Comparison of ENCODE assay signal across 9 cellular contexts in genomic region chr16:67874147-67874771, GRCh38. TPM values are rescaled to one million over a fixed set of nuclear protein-coding genes. Genes with fewer than 3 reads are reported as not detected.
A peak's percentile ranks its signal among the peaks of the same experiment; 100 is the strongest.
DNase-seq lines count a peak whose midpoint lies in the region; ATAC-seq and TF ChIP-seq lines count a peak whose summit lies in the region.
"Had no signal": no experiment of that assay in that cellular context is flagged by ENCODE, and none has a peak within 500 bp of the region (broad histone marks: within the 10 kb centered on the region; RNA-seq: fewer than 3 reads in every experiment).

No MANE protein-coding gene starts in this region.

- TF ChIP-seq CTCF in CD4-positive, alpha-beta T cell (IDR thresholded peaks at IDR 0.05): no peak

- H2BK5ac ChIP-seq in neuronal stem cell (ENCODE audit: low read length): no peak overlapping the region

- H2AK5ac ChIP-seq in neuronal stem cell (ENCODE audit: low read depth, low read length): no peak overlapping the region

- H3K36me3 ChIP-seq in NT2/D1 (ENCODE audit: insufficient read depth, insufficient read length, low read length) (peaks cover 74% of the 10 kb centered on the region), endocrine pancreas (ENCODE audit: control insufficient read depth, insufficient read depth, low read length) (peaks cover 18% of the 10 kb centered on the region), neuronal stem cell (replicated peaks in 1 of 2; ENCODE audit: control insufficient read depth in 2 of 2, insufficient read depth in 2 of 2, low read length in 2 of 2) (peaks cover 44 to 77% of the 10 kb centered on the region in 2 donors)

- H3K9ac ChIP-seq in NT2/D1 (ENCODE audit: insufficient read length, low read depth) (peak overlapping the region; percentile 97), endocrine pancreas (ENCODE audit: control insufficient read depth, insufficient read depth, low read length) (peak overlapping the region; percentile 90), neuronal stem cell (ENCODE audit: low read depth, low read length, poor library complexity) (no peak overlapping the region)

- H3K4me1 ChIP-seq in NT2/D1 (ENCODE audit: insufficient read depth, insufficient read length) (peaks cover 3% of the 10 kb centered on the region), endocrine pancreas (ENCODE audit: control insufficient read depth, insufficient read depth, low read length) (no peaks in the 10 kb centered on the region), neuronal stem cell (ENCODE audit: control insufficient read depth in 2 of 2, insufficient read depth in 1 of 2, low read depth in 1 of 2, low read length in 2 of 2) (peaks cover 8 to 10% of the 10 kb centered on the region in 2 donors)

- H3K23ac ChIP-seq in neuronal stem cell (ENCODE audit: low read depth, low read length, poor library complexity): no peak overlapping the region

- no peaks in the 10 kb centered on the region for H3K27me3 ChIP-seq in CD4-positive, alpha-beta T cell (ENCODE audit: control insufficient read depth, insufficient read depth, low read length)
- H3K27me3 ChIP-seq in NT2/D1 (ENCODE audit: insufficient read depth, insufficient read length): no peaks in the 10 kb centered on the region
- H3K27me3 ChIP-seq in endocrine pancreas (ENCODE audit: control insufficient read depth, insufficient read depth, low read length): no peaks in the 10 kb centered on the region
- no peaks in the 10 kb centered on the region for H3K27me3 ChIP-seq in neuronal stem cell (ENCODE audit: control insufficient read depth in 3 of 3, insufficient read depth in 3 of 3, low read depth in 1 of 3, low read length in 3 of 3)

- no peak overlapping the region for H4K91ac ChIP-seq in neuronal stem cell (ENCODE audit: low read depth, low read length, poor library complexity)

- no peak overlapping the region for H2AFZ ChIP-seq in neuronal stem cell (ENCODE audit: low read length)

- H3K4me3 Mint-ChIP-seq in CD4-positive, alpha-beta T cell: peak overlapping the region; percentile 96

- no peak overlapping the region for H3K14ac ChIP-seq in neuronal stem cell (ENCODE audit: low read length)

- no peak overlapping the region for H4K8ac ChIP-seq in neuronal stem cell (ENCODE audit: low read depth, low read length)

- H3K79me1 ChIP-seq in neuronal stem cell (ENCODE audit: low read depth, low read length): peaks cover 8% of the 10 kb centered on the region

- CTCF ChIA-PET in CD4-positive, alpha-beta T cell (lab: Charles Lee): interaction anchor here (1.2 to 2.5 kb wide), 4 partner anchors 10 to 206 kb away, joined by 3 to 13 read pairs (median 7); no protein-coding TSS in a partner anchor

- peak overlapping the region; percentile 96 for H3K4me3 ChIP-seq in NT2/D1 (ENCODE audit: insufficient read length, low read depth)
- H3K4me3 ChIP-seq in endocrine pancreas (ENCODE audit: control insufficient read depth, insufficient read depth, low read length): peak overlapping the region; percentile 77
- peak overlapping the region; percentile 77 to 91 for H3K4me3 ChIP-seq in neuronal stem cell (ENCODE audit: low read length in 2 of 2)

- H3K27ac ChIP-seq in CD4-positive, alpha-beta T cell (ENCODE audit: low read depth, low read length): no peak overlapping the region
- H3K27ac ChIP-seq in neuronal stem cell (replicated peaks; ENCODE audit: low read length): no peak overlapping the region

- H3K9me3 ChIP-seq in CD4-positive, alpha-beta T cell (ENCODE audit: control insufficient read depth, low read length): no peaks in the 10 kb centered on the region
- H3K9me3 ChIP-seq in NT2/D1 (ENCODE audit: insufficient read depth, low read length) (no peaks in the 10 kb centered on the region), endocrine pancreas (ENCODE audit: control insufficient read depth, low read length) (no peaks in the 10 kb centered on the region), neuronal stem cell (replicated peaks in 1 of 2; ENCODE audit: control insufficient read depth in 2 of 2, insufficient read depth in 1 of 2, low read depth in 1 of 2, low read length in 2 of 2) (no peaks in the 10 kb centered on the region)

- H2BK120ac ChIP-seq in neuronal stem cell (ENCODE audit: low read depth, low read length): no peak overlapping the region

- POLR2A ChIA-PET in CD4-positive, alpha-beta T cell (lab: Charles Lee): interaction anchor here (0.6 to 1.7 kb wide), 8 partner anchors 8 to 313 kb away, joined by 3 to 9 read pairs (median 4); partner anchors contain the start of genes CTCF, GFOD2, NFATC3 and NUTF2

- ATAC-seq in CD4-positive, alpha-beta T cell (ENCODE audit: poor library complexity): no peak
- ATAC-seq in activated CD4-positive, CD25-positive, alpha-beta regulatory T cell treated with anti-CD3 and anti-CD28 coated beads, Interleukin-2, amount 50 U/mL, for 24 hours: no peak
- ATAC-seq in GM18505 (IDR thresholded peaks at IDR 0.05; ENCODE audit: unreplicated experiment): no peak

- peaks cover 73% of the 10 kb centered on the region for H3K36me3 Mint-ChIP-seq in CD4-positive, alpha-beta T cell (ENCODE audit: low read depth)

- no peaks in the 10 kb centered on the region for H3K9me3 Mint-ChIP-seq in CD4-positive, alpha-beta T cell

- no peak overlapping the region for H3K18ac ChIP-seq in neuronal stem cell (ENCODE audit: low read length)

- H2BK12ac ChIP-seq in neuronal stem cell (ENCODE audit: low read length): no peak overlapping the region

- intact Hi-C loops in CD4-positive, alpha-beta T cell (cut with DNase I, micrococcal nuclease): loop anchor here in 1 of 2 experiments (5.0 kb wide), 1 partner anchor 42 kb away; no protein-coding TSS in a partner anchor

- WGBS in neuronal stem cell (ENCODE audit: extremely low coverage in 2 of 2, insufficient read length in 2 of 2, insufficient replicate concordance in 1 of 2), 2 donors: no CpG with 5 or more reads among the region's 6 CpGs

- no peak overlapping the region for H2BK15ac ChIP-seq in neuronal stem cell (ENCODE audit: low read length)

- TF ChIP-seq POLR2A in GM18505 (IDR thresholded peaks at IDR 0.05; ENCODE audit: borderline replicate concordance, extremely low read depth, insufficient read depth, insufficient read length): no peak

- H3K27me3 Mint-ChIP-seq in CD4-positive, alpha-beta T cell: no peaks in the 10 kb centered on the region

- H3K4ac ChIP-seq in neuronal stem cell (ENCODE audit: low read length): no peak overlapping the region

- no peak for DNase-seq in CD4-positive, alpha-beta T cell
- DNase-seq in NT2/D1 (ENCODE audit: low read depth, low spot score): no peak
- DNase-seq in neuronal stem cell (ENCODE audit: low spot score): no peak
- no peak for DNase-seq in HK-2 (ENCODE audit: unreplicated experiment)
- no peak for DNase-seq in NCI-H1694 treated with DMSO at 0.1 percent for 48 hours (lab: John Stamatoyannopoulos, UW)
- DNase-seq: occipital lobe had no signal

- peak overlapping the region; percentile 83 for H3K4me2 ChIP-seq in neuronal stem cell (ENCODE audit: insufficient read depth, low read length, poor library complexity, severe bottlenecking)

- peak overlapping the region; percentile 89 for H3K27ac Mint-ChIP-seq in CD4-positive, alpha-beta T cell

- peaks cover 35% of the 10 kb centered on the region for H3K4me1 Mint-ChIP-seq in CD4-positive, alpha-beta T cell (ENCODE audit: low read depth)

RNA-seq across cellular contexts. Expression of gene EDC4, which starts 1.4 kb away (rescaled TPM):
- 100 to 1,000 TPM; 134 to 145 TPM for total RNA-seq in CD4-positive, alpha-beta T cell
- 30.9 TPM for polyA plus RNA-seq in neuronal stem cell (2013, experiment 1 of 2)
- 27.6 TPM for polyA plus RNA-seq in neuronal stem cell (2013, experiment 2 of 2)

RNA-seq across cellular contexts. Expression of gene NRN1L, which starts 10.4 kb away (rescaled TPM):
- total RNA-seq in CD4-positive, alpha-beta T cell: 1 to 10 TPM; 2.9 to 4.4 TPM
- polyA plus RNA-seq in neuronal stem cell (2013, experiment 1 of 2): 0.70 TPM
- 0.42 TPM for polyA plus RNA-seq in neuronal stem cell (2013, experiment 2 of 2)
- total RNA-seq: occipital lobe had no signal

RNA-seq across cellular contexts. Expression of gene PSKH1, which starts 18.8 kb away (rescaled TPM):
- 10 to 100 TPM; 11.4 to 13.3 TPM for total RNA-seq in CD4-positive, alpha-beta T cell
- 34.6 TPM for polyA plus RNA-seq in neuronal stem cell (2013, experiment 1 of 2)
- polyA plus RNA-seq in neuronal stem cell (2013, experiment 2 of 2): 30.4 TPM

RNA-seq across cellular contexts. Expression of gene CENPT, which starts 26.8 kb away (rescaled TPM):
- 10 to 100 TPM; 77.5 to 84.1 TPM for total RNA-seq in CD4-positive, alpha-beta T cell
- polyA plus RNA-seq in neuronal stem cell (2013, experiment 1 of 2): 34.0 TPM
- 31.3 TPM for polyA plus RNA-seq in neuronal stem cell (2013, experiment 2 of 2)

RNA-seq across cellular contexts. Expression of gene NUTF2, which starts 27.5 kb away (rescaled TPM):
- total RNA-seq in CD4-positive, alpha-beta T cell: 10 to 100 TPM; 24.0 to 25.7 TPM
- 276 TPM for polyA plus RNA-seq in neuronal stem cell (2013, experiment 1 of 2)
- polyA plus RNA-seq in neuronal stem cell (2013, experiment 2 of 2): 280 TPM
